In genomic region chr13:45119469-45119989, GRCh38 we compare ENCODE assay signal across 8 cellular contexts. TPM values are rescaled to one million over a fixed set of nuclear protein-coding genes. Genes with fewer than 3 reads are reported as not detected.
DNase-seq lines count a peak whose midpoint lies in the region; ATAC-seq and TF ChIP-seq lines count a peak whose summit lies in the region.

No MANE protein-coding gene starts in this region.

- WGBS in spleen, 5 donors: 7 to 14% (median 14%) methylated on average over 6 of the region's 6 CpGs

- H3K4me1 ChIP-seq in Peyer's patch (peaks cover 0 to 17% (median 3%) of the 10 kb centered on the region in 4 donors), right atrium auricular region (peaks cover 0 to 25% of the 10 kb centered on the region in 2 donors), spleen (peaks cover 14 to 44% (median 30%) of the 10 kb centered on the region in 6 donors)

- ATAC-seq in HG02642 (IDR thresholded peaks at IDR 0.05; ENCODE audit: poor library complexity, unreplicated experiment): peak; percentile 20

- TF ChIP-seq CTCF in GM12864 (IDR thresholded peaks at IDR 0.05; ENCODE audit: low read depth, low read length, missing control alignments) (no peak), Peyer's patch (IDR thresholded peaks at IDR 0.05) (no peak), right atrium auricular region (IDR thresholded peaks at IDR 0.05) (no peak), spleen (IDR thresholded peaks at IDR 0.05 in 8 of 11, conservative IDR thresholded peaks at IDR 0.05 in 3 of 11) (no peak)

- H3K9me3 ChIP-seq in Peyer's patch: no peaks in the 10 kb centered on the region
- no peaks in the 10 kb centered on the region for H3K9me3 ChIP-seq in right atrium auricular region
- no peaks in the 10 kb centered on the region for H3K9me3 ChIP-seq in spleen

- H3K36me3 ChIP-seq in Peyer's patch (no peaks in the 10 kb centered on the region), right atrium auricular region (no peaks in the 10 kb centered on the region), spleen (no peaks in the 10 kb centered on the region)

- H3K4me3 ChIP-seq in GM12864 (ENCODE audit: low read depth, low read length) (peak overlapping the region; percentile 76), Peyer's patch (peak overlapping the region; percentile 57 to 98 (median 80)), right atrium auricular region (peak overlapping the region; percentile 72 to 93), spleen (peak overlapping the region; percentile 71 to 86 (median 78))

- intact Hi-C loops in spleen (cut with DNase I; ENCODE audit: low total_unique reads): no loop called here

- DNase-seq in GM12864 (ENCODE audit: low read depth): no peak
- DNase-seq in Peyer's patch: peak in 2 of 3 donors; percentile 67 to 68
- DNase-seq in activated T-helper 9 cell treated with anti-CD3 and anti-CD28 coated beads, Interleukin-2, amount 50 U/mL, for 16 hours (ENCODE audit: low read depth): peak; percentile 41
- no peak for DNase-seq in right atrium auricular region (ENCODE audit: low spot score)
- DNase-seq in spleen: no peak
- DNase-seq in NK-92 treated with Interleukin-12 subunit alpha and Interleukin-12 subunit beta, amount 100 ng/mL, for 24 hours (lab: John Stamatoyannopoulos, UW): no peak
- no peak for DNase-seq in hepatic stellate cell (ENCODE audit: low spot score)

- H3K27me3 ChIP-seq in Peyer's patch (no peaks in the 10 kb centered on the region), right atrium auricular region (no peaks in the 10 kb centered on the region), spleen (replicated peaks in 1 of 7) (no peaks in the 10 kb centered on the region)

- TF ChIP-seq POLR2A in Peyer's patch (IDR thresholded peaks at IDR 0.05): no peak
- TF ChIP-seq POLR2A in spleen (IDR thresholded peaks at IDR 0.05): no peak

- H3K27ac ChIP-seq in Peyer's patch (peak overlapping the region; percentile 82 to 89 (median 85)), right atrium auricular region (peak overlapping the region; percentile 81 to 92), spleen (peak overlapping the region; percentile 80 to 91 (median 89))

RNA-seq across cellular contexts. Expression of gene GTF2F2, which starts 0.8 kb away (rescaled TPM):
- total RNA-seq in Peyer's patch (10 to 100 TPM in 3 of 4 donors, 1 to 10 TPM in 1; 8.2 to 14.0 (median 12.4) TPM), right atrium auricular region (10 to 100 TPM in 1 of 2 donors, 1 to 10 TPM in 1; 9.4 to 23.3 TPM), spleen (10 to 100 TPM; 12.8 to 19.1 (median 16.6) TPM)
- 10 to 100 TPM; 11.8 to 16.8 (median 14.3) TPM for polyA plus RNA-seq in spleen

Comparison
In these comparisons a context has a peak if more than half of its experiments do, and no peak if none do; other contexts are left out.
1. DNase-seq: peak in Peyer's patch (2 of 3) and activated T-helper 9 cell treated with anti-CD3 and anti-CD28 coated beads, Interleukin-2, amount 50 U/mL, for 16 hours (single experiment); none in GM12864 (single experiment), right atrium auricular region (single experiment), spleen (single experiment), NK-92 treated with Interleukin-12 subunit alpha and Interleukin-12 subunit beta, amount 100 ng/mL, for 24 hours (single experiment) and hepatic stellate cell (single experiment).
2. Peak in every context shown above with its lines, with median percentiles within 50 percentile points of each other: H3K4me3 ChIP-seq and H3K27ac ChIP-seq.